Comparison of ENCODE assay signal across 1 cellular context in genomic region chr6:70414813-70415212, GRCh38.
TF ChIP-seq lines count a peak whose summit lies in the region.

No MANE protein-coding gene starts in this region.

TF ChIP-seq in GM23338, 12 proteins besides CTCF, POLR2A, EP300 and RAD21 (continued from another document):
- TF ChIP-seq ZNF462 (CRISPR knock-in tag; IDR thresholded peaks at IDR 0.05), result no peak
